Comparison of ENCODE assay signal across 18 cellular contexts in genomic region chr15:41482070-41482469, GRCh38. TPM values are rescaled to one million over a fixed set of nuclear protein-coding genes. Genes with fewer than 3 reads are reported as not detected.
A peak's percentile ranks its signal among the peaks of the same experiment; 100 is the strongest.
DNase-seq lines count a peak whose midpoint lies in the region; ATAC-seq and TF ChIP-seq lines count a peak whose summit lies in the region.
"Had no signal": no experiment of that assay in that cellular context is flagged by ENCODE, and none has a peak within 500 bp of the region (broad histone marks: within the 10 kb centered on the region; RNA-seq: fewer than 3 reads in every experiment).

No MANE protein-coding gene starts in this region.

- no peaks in the 10 kb centered on the region for H3K27me3 Mint-ChIP-seq in central memory CD8-positive, alpha-beta T cell
- H3K27me3 Mint-ChIP-seq: CD8-positive, alpha-beta memory T cell had no signal

- H2AFZ ChIP-seq in hepatocyte, result no peak overlapping the region
- no peak overlapping the region for H2AFZ ChIP-seq in trophoblast cell (ENCODE audit: insufficient read depth, low read length, poor library complexity)

- H4K20me1 ChIP-seq in hepatocyte (ENCODE audit: insufficient read depth, poor library complexity, severe bottlenecking), result no peaks in the 10 kb centered on the region

- H3K27ac ChIP-seq in hepatocyte (peak overlapping the region; percentile 83), transverse colon (peak overlapping the region; percentile 52 to 74 (median 69)), trophoblast cell (ENCODE audit: low read depth, low read length) (no peak overlapping the region)
- H3K27ac ChIP-seq: A549, C4-2B had no signal

- no peak for TF ChIP-seq EP300 in transverse colon (IDR thresholded peaks at IDR 0.05; ENCODE audit: low read depth)

- H3K27me3 ChIP-seq in hepatocyte (no peaks in the 10 kb centered on the region), mucosa of stomach (ENCODE audit: control insufficient read depth, insufficient read depth, low read length) (no peaks in the 10 kb centered on the region), transverse colon (no peaks in the 10 kb centered on the region), trophoblast cell (ENCODE audit: insufficient read depth, low read length) (no peaks in the 10 kb centered on the region)
- H3K27me3 ChIP-seq: BE2C had no signal

- no peak for TF ChIP-seq CTCF in hepatocyte (IDR thresholded peaks at IDR 0.05; ENCODE audit: poor library complexity)
- TF ChIP-seq CTCF in transverse colon (IDR thresholded peaks at IDR 0.05), result no peak

- no peak overlapping the region for H2BK5ac ChIP-seq in trophoblast cell (ENCODE audit: low read depth, low read length, poor library complexity)

- no peak overlapping the region for H2AK5ac ChIP-seq in trophoblast cell (ENCODE audit: low read length)

- H3K79me2 ChIP-seq in hepatocyte (no peaks in the 10 kb centered on the region), trophoblast cell (ENCODE audit: control insufficient read depth, insufficient read depth, low read length, poor library complexity) (no peaks in the 10 kb centered on the region)

- in situ Hi-C loops in transverse colon (cut with MboI; ENCODE audit: low pct_ligation_motif_present in 1 of 4, low pct_unique_long_range_greater_than_20kb in 1 of 4, low sequenced_read_pairs in 3 of 4), result no loop called here

- peaks cover 5% of the 10 kb centered on the region for H3K36me3 ChIP-seq in hepatocyte (replicated peaks; ENCODE audit: insufficient read depth, low read depth)
- peaks cover 6% of the 10 kb centered on the region for H3K36me3 ChIP-seq in mucosa of stomach (ENCODE audit: control insufficient read depth, insufficient read depth, low read length)
- H3K36me3 ChIP-seq in transverse colon, result peaks cover 0 to 35% (median 16%) of the 10 kb centered on the region in 4 donors
- peaks cover 34 to 41% of the 10 kb centered on the region in 2 experiments for H3K36me3 ChIP-seq in trophoblast cell (ENCODE audit: control insufficient read depth in 1 of 2, insufficient read depth in 2 of 2, low read length in 2 of 2)

- H2BK12ac ChIP-seq in trophoblast cell (ENCODE audit: low read length), result no peak overlapping the region

- no peaks in the 10 kb centered on the region for H3K9me3 Mint-ChIP-seq in central memory CD8-positive, alpha-beta T cell
- H3K9me3 Mint-ChIP-seq: CD8-positive, alpha-beta memory T cell; HFFc6 had no signal

- no peak for TF ChIP-seq POLR2A in transverse colon (IDR thresholded peaks at IDR 0.05)

- ATAC-seq in central memory CD8-positive, alpha-beta T cell (replicated peaks; ENCODE audit: extremely low read depth, poor library complexity, severe bottlenecking), result no peak
- ATAC-seq: A549, HepG2 had no signal

- no peak overlapping the region for H3K18ac ChIP-seq in trophoblast cell (ENCODE audit: low read length)

- H2BK120ac ChIP-seq in trophoblast cell (ENCODE audit: insufficient read depth, low read length, poor library complexity), result no peak overlapping the region

- no peak overlapping the region for H4K12ac ChIP-seq in trophoblast cell (ENCODE audit: low read depth, low read length)

- intact Hi-C loops in transverse colon (cut with DNase I; ENCODE audit: low total_unique reads), result no loop called here

- WGBS in hepatocyte (ENCODE audit: low lambda C conversion rate, missing lambda C conversion rate), result 74% methylated on average over 6 of the region's 6 CpGs
- 33 to 65% methylated on average over 5 to 6 of the region's 6 CpGs for WGBS in transverse colon (ENCODE audit: low coverage in 1 of 2), 2 donors
- WGBS in trophoblast cell (ENCODE audit: extremely low coverage, insufficient coverage, insufficient read length), result no CpG with 5 or more reads among the region's 6 CpGs

- H3K23ac ChIP-seq in trophoblast cell (ENCODE audit: low read length), result no peak overlapping the region

- no peak overlapping the region for H3K14ac ChIP-seq in trophoblast cell (ENCODE audit: low read length)

- H3K9me2 ChIP-seq in hepatocyte (replicated peaks; ENCODE audit: insufficient read depth), result no peaks in the 10 kb centered on the region

- H3K4me1 Mint-ChIP-seq in central memory CD8-positive, alpha-beta T cell, result peaks cover 24% of the 10 kb centered on the region

- H4K91ac ChIP-seq in trophoblast cell (ENCODE audit: low read depth, low read length), result no peak overlapping the region

- no peak overlapping the region for H3K4me3 ChIP-seq in hepatocyte
- H3K4me3 ChIP-seq in mucosa of stomach (ENCODE audit: low read length), result peak overlapping the region; percentile 42
- H3K4me3 ChIP-seq in transverse colon, result no peak overlapping the region
- H3K4me3 ChIP-seq in trophoblast cell (ENCODE audit: low read depth, low read length), result no peak overlapping the region
- H3K4me3 ChIP-seq: A549 had no signal

- no peak for DNase-seq in central memory CD8-positive, alpha-beta T cell (ENCODE audit: low spot score in 2 of 2)
- DNase-seq in hepatocyte (ENCODE audit: low spot score) (no peak), transverse colon (no peak), NCI-H748 (lab: John Stamatoyannopoulos, UW; ENCODE audit: unreplicated experiment) (no peak), trophoblast cell (no peak), SK-N-DZ (ENCODE audit: low spot score) (no peak)
- no peak for DNase-seq in activated CD4-positive, alpha-beta T cell treated with anti-CD3 and anti-CD28 coated beads, Interleukin-2, amount 50 U/mL, for 4 hours
- DNase-seq: BE2C; CD8-positive, alpha-beta memory T cell; DND-41; GDM1; HCEC 1CT; HFFc6 had no signal

- peak overlapping the region; percentile 10 for H3K27ac Mint-ChIP-seq in central memory CD8-positive, alpha-beta T cell (ENCODE audit: low read depth)
- H3K27ac Mint-ChIP-seq: HFFc6 had no signal

- H3K9me3 ChIP-seq in hepatocyte (ENCODE audit: low read depth) (no peaks in the 10 kb centered on the region), mucosa of stomach (ENCODE audit: control insufficient read depth, low read length) (no peaks in the 10 kb centered on the region), transverse colon (no peaks in the 10 kb centered on the region), trophoblast cell (ENCODE audit: insufficient read depth, low read depth, low read length) (no peaks in the 10 kb centered on the region)
- H3K9me3 ChIP-seq: A549, BE2C, Caco-2 had no signal

- peaks cover 30% of the 10 kb centered on the region for H3K4me1 ChIP-seq in hepatocyte (ENCODE audit: insufficient read depth)
- H3K4me1 ChIP-seq in mucosa of stomach (ENCODE audit: control insufficient read depth, insufficient read depth, low read length), result peaks cover 42% of the 10 kb centered on the region
- H3K4me1 ChIP-seq in transverse colon, result peaks cover 0 to 33% (median 19%) of the 10 kb centered on the region in 4 donors
- H3K4me1 ChIP-seq in trophoblast cell (ENCODE audit: control insufficient read depth in 1 of 2, insufficient read depth in 2 of 2, low read length in 2 of 2), result no peaks in the 10 kb centered on the region
- H3K4me1 ChIP-seq: BE2C had no signal

- H3K79me1 ChIP-seq in trophoblast cell (ENCODE audit: low read length), result no peaks in the 10 kb centered on the region

- H3K36me3 Mint-ChIP-seq in central memory CD8-positive, alpha-beta T cell (ENCODE audit: insufficient read depth), result peaks cover 29% of the 10 kb centered on the region

- H3K9ac ChIP-seq in mucosa of stomach (ENCODE audit: low read length), result peak overlapping the region; percentile 76
- H3K9ac ChIP-seq in trophoblast cell (ENCODE audit: low read length), result no peak overlapping the region

- H3K4me2 ChIP-seq in hepatocyte (peak overlapping the region; percentile 59), trophoblast cell (ENCODE audit: low read length) (no peak overlapping the region)
- H3K4me2 ChIP-seq: A549 had no signal

- no peak overlapping the region for H3K4me3 Mint-ChIP-seq in central memory CD8-positive, alpha-beta T cell
- H3K4me3 Mint-ChIP-seq: HFFc6 had no signal

- H4K8ac ChIP-seq in trophoblast cell (ENCODE audit: low read depth, low read length), result no peak overlapping the region

- H3K4ac ChIP-seq in trophoblast cell (ENCODE audit: low read depth, low read length), result no peak overlapping the region

RNA-seq across cellular contexts. Expression of gene ITPKA, which starts 11.6 kb away (rescaled TPM):
- 18.5 and 20.5 TPM in 2 replicates for total RNA-seq in hepatocyte
- 16.2 and 33.3 TPM in 2 replicates for polyA plus RNA-seq in hepatocyte
- 100 to 1,000 TPM in 3 of 4 donors, 10 to 100 TPM in 1; 57.6 to 161 (median 116) TPM for total RNA-seq in transverse colon
- 0.57 and 0.81 TPM in 2 replicates for polyA plus RNA-seq in trophoblast cell (2013)
- 2.3 and 2.4 TPM in 2 replicates for polyA plus RNA-seq in SK-N-DZ (2014; cell fraction: cytosol; rRNA removed)
- 3.8 and 7.2 TPM in 2 replicates for polyA plus RNA-seq in SK-N-DZ (2014; cell fraction: nucleus; rRNA removed)
- polyA plus RNA-seq: CD8-positive, alpha-beta memory T cell had no signal

RNA-seq across cellular contexts. Expression of gene LTK, which starts 31.6 kb away (rescaled TPM):
- total RNA-seq in hepatocyte (0.83 and 1.6 TPM in 2 replicates), transverse colon (10 to 100 TPM in 2 of 4 donors, 1 to 10 TPM in 1, under 1 TPM in 1; 0.40 to 15.0 (median 11.6) TPM)
- polyA plus RNA-seq in hepatocyte, result 1.1 and 1.2 TPM in 2 replicates
- 0.39 and 0.47 TPM in 2 replicates for polyA plus RNA-seq in trophoblast cell (2013)
- polyA plus RNA-seq in SK-N-DZ (2014; cell fraction: cytosol; rRNA removed), result 0.44 and 0.84 TPM in 2 replicates
- 9.2 and 9.9 TPM in 2 replicates for polyA plus RNA-seq in SK-N-DZ (2014; cell fraction: nucleus; rRNA removed)
- total RNA-seq: HepG2 had no signal
